In the genomic region with DNA sequence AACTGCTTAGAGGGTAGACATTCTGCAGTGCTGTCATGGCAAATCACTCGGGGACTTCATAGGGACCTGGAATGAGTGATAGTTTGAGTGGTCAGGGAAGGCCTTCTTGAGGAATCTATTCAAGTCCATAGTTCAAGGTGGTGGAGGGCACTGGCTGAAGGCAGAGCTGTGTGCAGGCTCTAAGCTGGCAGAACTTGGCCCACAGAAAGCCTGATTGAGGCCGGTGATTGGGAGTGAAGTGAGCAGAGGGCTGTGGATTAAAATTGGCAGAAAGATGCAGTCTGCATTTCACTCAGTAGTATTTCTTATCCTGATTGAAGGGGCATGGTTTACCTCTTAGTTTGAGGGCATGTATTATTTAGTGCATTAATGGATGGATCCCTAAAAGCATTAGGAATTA, we compare ENCODE assay signal across 16 cellular contexts. TPM values are rescaled to one million over a fixed set of nuclear protein-coding genes. Genes with fewer than 3 reads are reported as not detected.
DNase-seq lines count a peak whose midpoint lies in the region; ATAC-seq and TF ChIP-seq lines count a peak whose summit lies in the region.
"Had no signal": no experiment of that assay in that cellular context is flagged by ENCODE, and none has a peak within 500 bp of the region (broad histone marks: within the 10 kb centered on the region; RNA-seq: fewer than 3 reads in every experiment).

No MANE protein-coding gene starts in this region.

- H3K4me1 Mint-ChIP-seq in natural killer cell: peaks cover 63 to 64% of the 10 kb centered on the region in 2 donors
- H3K4me1 Mint-ChIP-seq in natural killer cell treated with Interleukin-12 subunit alpha and Interleukin-12 subunit beta and Interleukin-15 and Interleukin-18, amount 100 ng/mL, for 72 hours (ENCODE audit: low read depth in 2 of 2): peaks cover 43 to 57% of the 10 kb centered on the region in 2 donors
- H3K4me1 Mint-ChIP-seq in naive thymus-derived CD8-positive, alpha-beta T cell: peaks cover 14 to 29% (median 26%) of the 10 kb centered on the region in 4 donors

- no peak overlapping the region for H3K9ac ChIP-seq in mammary epithelial cell (ENCODE audit: insufficient read depth, low read length)

- no peak for DNase-seq in natural killer cell
- no peak for DNase-seq in natural killer cell treated with Interleukin-12 subunit alpha and Interleukin-12 subunit beta and Interleukin-15 and Interleukin-18, amount 100 ng/mL, for 72 hours (ENCODE audit: low spot score)
- no peak for DNase-seq in mammary epithelial cell
- DNase-seq in naive thymus-derived CD8-positive, alpha-beta T cell: no peak
- DNase-seq in DMS79 (lab: John Stamatoyannopoulos, UW): no peak
- DNase-seq in omental fat pad (ENCODE audit: low spot score): no peak
- DNase-seq: activated CD4-positive, alpha-beta T cell treated with anti-CD3 and anti-CD28 coated beads for 1 hour; activated naive CD8-positive, alpha-beta T cell treated with anti-CD3 and anti-CD28 coated beads, Interleukin-2, amount 10 ng/mL, durations not matched to agents 7 days and 5 days; DMS79 treated with DMSO at 0.1 percent for 48 hours; GOT3; NCI-H2081 had no signal

- BruUV-seq in mammary epithelial cell (replicated peaks; lab: Mats Ljungman, UMichigan): no TSS peak

- peaks cover 31% of the 10 kb centered on the region for H3K4me1 ChIP-seq in mammary epithelial cell (ENCODE audit: insufficient read depth, low read length)

- H3K36me3 ChIP-seq in mammary epithelial cell (ENCODE audit: insufficient read depth, low read length): no peaks in the 10 kb centered on the region

- H3K79me2 ChIP-seq in mammary epithelial cell (ENCODE audit: insufficient read depth, low read length): peaks cover 28% of the 10 kb centered on the region

- peak overlapping the region; percentile 22 to 78 for H3K27ac Mint-ChIP-seq in natural killer cell
- peak overlapping the region in 1 of 2 donors; percentile 80 for H3K27ac Mint-ChIP-seq in natural killer cell treated with Interleukin-12 subunit alpha and Interleukin-12 subunit beta and Interleukin-15 and Interleukin-18, amount 100 ng/mL, for 72 hours
- peak overlapping the region in 9 of 10 donors; percentile 51 to 83 (median 62) for H3K27ac Mint-ChIP-seq in naive thymus-derived CD8-positive, alpha-beta T cell
- H3K27ac Mint-ChIP-seq: activated naive CD8-positive, alpha-beta T cell treated with anti-CD3 and anti-CD28 coated beads, Interleukin-2, amount 10 ng/mL, durations not matched to agents 7 days and 5 days; T-helper 1 cell treated with Interleukin-12 subunit alpha and Interleukin-12 subunit beta and Interleukin-4 antibody, amounts not matched to agents 30 μg/mL and 1 μg/mL, for 36 hours had no signal

- CTCF ChIA-PET in mammary epithelial cell (lab: Charles Lee; ENCODE audit: low non-redundant PET): no interaction called here

- H3K9me3 Mint-ChIP-seq in natural killer cell: no peaks in the 10 kb centered on the region
- no peaks in the 10 kb centered on the region for H3K9me3 Mint-ChIP-seq in natural killer cell treated with Interleukin-12 subunit alpha and Interleukin-12 subunit beta and Interleukin-15 and Interleukin-18, amount 100 ng/mL, for 72 hours
- no peaks in the 10 kb centered on the region for H3K9me3 Mint-ChIP-seq in naive thymus-derived CD8-positive, alpha-beta T cell
- H3K9me3 Mint-ChIP-seq: activated naive CD8-positive, alpha-beta T cell treated with anti-CD3 and anti-CD28 coated beads, Interleukin-2, amount 10 ng/mL, durations not matched to agents 7 days and 5 days; central memory CD8-positive, alpha-beta T cell; T-helper 1 cell treated with Interleukin-12 subunit alpha and Interleukin-12 subunit beta and Interleukin-4 antibody, amounts not matched to agents 30 μg/mL and 1 μg/mL, for 36 hours had no signal

- 90% methylated on average over 2 of the region's 2 CpGs for WGBS in mammary epithelial cell (ENCODE audit: low coverage, missing lambda C conversion rate)

- H2AFZ ChIP-seq in mammary epithelial cell (ENCODE audit: low read depth, low read length): peak overlapping the region; percentile 6

- H3K27me3 ChIP-seq in mammary epithelial cell (ENCODE audit: insufficient read depth, low read length): no peaks in the 10 kb centered on the region

- no peaks in the 10 kb centered on the region for H3K9me3 ChIP-seq in mammary epithelial cell (replicated peaks; ENCODE audit: insufficient read depth, low read length)
- H3K9me3 ChIP-seq: mucosa of descending colon had no signal

- ATAC-seq in natural killer cell (no peak), GM21367 (IDR thresholded peaks at IDR 0.05; ENCODE audit: unreplicated experiment) (no peak), HG02938 (IDR thresholded peaks at IDR 0.05; ENCODE audit: unreplicated experiment) (no peak), omental fat pad (ENCODE audit: low FRiP score) (no peak)
- ATAC-seq in natural killer cell treated with Interleukin-12 subunit alpha and Interleukin-12 subunit beta and Interleukin-15 and Interleukin-18, amount 100 ng/mL, for 72 hours: no peak
- ATAC-seq in naive thymus-derived CD8-positive, alpha-beta T cell: no peak

- no peak overlapping the region for H3K27ac ChIP-seq in mammary epithelial cell (ENCODE audit: insufficient read depth, low read depth, low read length)

- H3K36me3 Mint-ChIP-seq in natural killer cell: no peaks in the 10 kb centered on the region
- H3K36me3 Mint-ChIP-seq in natural killer cell treated with Interleukin-12 subunit alpha and Interleukin-12 subunit beta and Interleukin-15 and Interleukin-18, amount 100 ng/mL, for 72 hours: no peaks in the 10 kb centered on the region
- no peaks in the 10 kb centered on the region for H3K36me3 Mint-ChIP-seq in naive thymus-derived CD8-positive, alpha-beta T cell
- H3K36me3 Mint-ChIP-seq: activated naive CD8-positive, alpha-beta T cell treated with anti-CD3 and anti-CD28 coated beads, Interleukin-2, amount 10 ng/mL, durations not matched to agents 7 days and 5 days had no signal

- intact Hi-C loops in natural killer cell (cut with micrococcal nuclease) (no loop called here), mammary epithelial cell (cut with micrococcal nuclease) (loop anchor here (5.0 kb wide), 2 partner anchors 43 to 87 kb away; partner anchors contain the start of gene UTRN)

- no peaks in the 10 kb centered on the region for H4K20me1 ChIP-seq in mammary epithelial cell (ENCODE audit: insufficient read depth, low read length)

- H3K4me3 ChIP-seq in mammary epithelial cell (replicated peaks in 1 of 3; ENCODE audit: insufficient read depth in 1 of 3, low read depth in 2 of 3, low read length in 3 of 3): no peak overlapping the region
- H3K4me3 ChIP-seq: mucosa of descending colon had no signal

- dilution Hi-C loops in mammary epithelial cell (cut with HindIII; ENCODE audit: low sequenced_read_pairs): no loop called here

- H3K4me3 Mint-ChIP-seq in natural killer cell: no peak overlapping the region
- H3K4me3 Mint-ChIP-seq in natural killer cell treated with Interleukin-12 subunit alpha and Interleukin-12 subunit beta and Interleukin-15 and Interleukin-18, amount 100 ng/mL, for 72 hours: no peak overlapping the region
- H3K4me3 Mint-ChIP-seq in naive thymus-derived CD8-positive, alpha-beta T cell: no peak overlapping the region
- H3K4me3 Mint-ChIP-seq: activated naive CD8-positive, alpha-beta T cell treated with anti-CD3 and anti-CD28 coated beads, Interleukin-2, amount 10 ng/mL, durations not matched to agents 7 days and 5 days; central memory CD8-positive, alpha-beta T cell; T-helper 1 cell treated with Interleukin-12 subunit alpha and Interleukin-12 subunit beta and Interleukin-4 antibody, amounts not matched to agents 30 μg/mL and 1 μg/mL, for 36 hours had no signal

- POLR2A ChIA-PET in naive thymus-derived CD8-positive, alpha-beta T cell (lab: Charles Lee): no interaction called here

- TF ChIP-seq CTCF in natural killer cell (IDR thresholded peaks at IDR 0.05) (no peak), mammary epithelial cell (conservative IDR thresholded peaks at IDR 0.05 in 1 of 2, IDR thresholded peaks at IDR 0.05 in 1 of 2; ENCODE audit: extremely low read depth in 1 of 2, insufficient read depth in 1 of 2, low read depth in 1 of 2, low read length in 2 of 2) (no peak), omental fat pad (IDR thresholded peaks at IDR 0.05) (no peak)

- in situ Hi-C loops in mammary epithelial cell (cut with MboI; ENCODE audit: low sequenced_read_pairs in 2 of 2): no loop called here

- no peaks in the 10 kb centered on the region for H3K27me3 Mint-ChIP-seq in natural killer cell (ENCODE audit: low read depth in 2 of 2)
- no peaks in the 10 kb centered on the region for H3K27me3 Mint-ChIP-seq in natural killer cell treated with Interleukin-12 subunit alpha and Interleukin-12 subunit beta and Interleukin-15 and Interleukin-18, amount 100 ng/mL, for 72 hours
- no peaks in the 10 kb centered on the region for H3K27me3 Mint-ChIP-seq in naive thymus-derived CD8-positive, alpha-beta T cell
- H3K27me3 Mint-ChIP-seq: activated naive CD8-positive, alpha-beta T cell treated with anti-CD3 and anti-CD28 coated beads, Interleukin-2, amount 10 ng/mL, durations not matched to agents 7 days and 5 days; central memory CD8-positive, alpha-beta T cell had no signal

- H3K4me2 ChIP-seq in mammary epithelial cell (ENCODE audit: insufficient read depth, low read depth, low read length): no peak overlapping the region

RNA-seq across cellular contexts. Expression of gene UTRN, which starts 44.9 kb away (rescaled TPM):
- total RNA-seq in natural killer cell (100 to 1,000 TPM; 584 to 715 (median 591) TPM), mammary epithelial cell (10 to 100 TPM; 36.8 to 44.9 TPM), omental fat pad (100 to 1,000 TPM; 172 to 283 (median 226) TPM)
- 100 to 1,000 TPM; 174 to 219 TPM for total RNA-seq in natural killer cell treated with Interleukin-12 subunit alpha and Interleukin-12 subunit beta and Interleukin-15 and Interleukin-18, amount 100 ng/mL, for 72 hours
- 10.0 TPM for polyA plus RNA-seq in mammary epithelial cell
- 72.3 TPM for polyA minus RNA-seq in mammary epithelial cell
- total RNA-seq in naive thymus-derived CD8-positive, alpha-beta T cell: 100 to 1,000 TPM; 140 to 153 TPM
- polyA plus RNA-seq in naive thymus-derived CD8-positive, alpha-beta T cell: 10 to 100 TPM; 37.9 to 40.3 (median 38.2) TPM
